In the genomic region with DNA sequence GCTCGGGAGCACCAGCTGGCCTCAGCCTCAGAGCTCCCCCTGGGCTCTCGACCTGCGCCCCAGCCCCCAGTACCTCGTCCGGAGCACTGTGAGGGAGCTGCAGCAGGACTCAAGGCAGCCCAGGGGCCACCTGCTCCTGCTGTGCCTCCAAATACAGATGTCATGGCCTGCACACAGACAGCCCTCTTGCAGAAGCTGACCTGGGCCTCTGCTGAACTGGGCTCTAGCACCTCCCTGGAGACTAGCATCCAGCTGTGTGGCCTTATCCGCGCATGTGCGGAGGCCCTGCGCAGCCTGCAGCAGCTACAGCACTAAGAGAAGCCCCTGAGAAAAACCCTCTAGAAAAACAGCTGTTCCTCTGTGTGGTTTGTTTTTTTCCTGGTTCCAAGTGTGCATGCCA, we compare ENCODE assay signal across 8 cellular contexts. TPM values are rescaled to one million over a fixed set of nuclear protein-coding genes. Genes with fewer than 3 reads are reported as not detected.
DNase-seq lines count a peak whose midpoint lies in the region; ATAC-seq and TF ChIP-seq lines count a peak whose summit lies in the region.

No MANE protein-coding gene starts in this region.

- H3K9me3 Mint-ChIP-seq in natural killer cell treated with Interleukin-12 subunit alpha and Interleukin-12 subunit beta and Interleukin-15 and Interleukin-18, amount 100 ng/mL, for 72 hours = no peaks in the 10 kb centered on the region

- CTCF ChIA-PET in BJ (lab: Yijun Ruan, JAX) = interaction anchor here (1.3 to 5.6 kb wide), 4 partner anchors 12 to 44 kb away, joined by 3 to 83 read pairs (median 47); a partner anchor contains a TSS

- peaks cover 55 to 69% of the 10 kb centered on the region in 2 donors for H3K4me1 Mint-ChIP-seq in natural killer cell treated with Interleukin-12 subunit alpha and Interleukin-12 subunit beta and Interleukin-15 and Interleukin-18, amount 100 ng/mL, for 72 hours (ENCODE audit: low read depth in 2 of 2)

- peak overlapping the region; percentile 89 for H3K4me3 Mint-ChIP-seq in natural killer cell treated with Interleukin-12 subunit alpha and Interleukin-12 subunit beta and Interleukin-15 and Interleukin-18, amount 100 ng/mL, for 72 hours

- H3K4me3 ChIP-seq in BJ (ENCODE audit: low read depth, low read length) (peak overlapping the region; percentile 93; the same call in 1 of the 2 replicates), LNCaP clone FGC (ENCODE audit: low read depth, low read length) (peak overlapping the region; percentile 97), coronary artery (peak overlapping the region; percentile 98), lower leg skin (ENCODE audit: low read depth, poor library complexity, severe bottlenecking) (no peak overlapping the region)

- H3K36me3 ChIP-seq in BJ (ENCODE audit: control insufficient read depth, insufficient read depth, low read length) = peaks cover 5% of the 10 kb centered on the region

- peak overlapping the region; percentile 86 to 100 for H3K27ac ChIP-seq in coronary artery

- intact Hi-C loops in lower leg skin (cut with DNase I; ENCODE audit: low total_unique reads) = no loop called here

- WGBS in lower leg skin, 2 donors = 72 to 75% methylated on average over 9 of the region's 9 CpGs

- peak overlapping the region; percentile 87 to 99 for H3K27ac Mint-ChIP-seq in natural killer cell treated with Interleukin-12 subunit alpha and Interleukin-12 subunit beta and Interleukin-15 and Interleukin-18, amount 100 ng/mL, for 72 hours

- no peaks in the 10 kb centered on the region for H3K36me3 Mint-ChIP-seq in natural killer cell treated with Interleukin-12 subunit alpha and Interleukin-12 subunit beta and Interleukin-15 and Interleukin-18, amount 100 ng/mL, for 72 hours

- H3K27me3 ChIP-seq in BJ (ENCODE audit: control insufficient read depth, insufficient read depth, low read length) = no peaks in the 10 kb centered on the region

- no peak for TF ChIP-seq POLR2A in lower leg skin (IDR thresholded peaks at IDR 0.05)

- no peak for TF ChIP-seq CTCF in BJ (IDR thresholded peaks at IDR 0.05; ENCODE audit: insufficient read depth, low read depth, low read length)
- TF ChIP-seq CTCF in LNCaP clone FGC (IDR thresholded peaks at IDR 0.05; ENCODE audit: control insufficient read depth, extremely low read depth, insufficient read depth) = no peak
- TF ChIP-seq CTCF in coronary artery (IDR thresholded peaks at IDR 0.05) = no peak
- no peak for TF ChIP-seq CTCF in lower leg skin (IDR thresholded peaks at IDR 0.05)

- POLR2A ChIA-PET in BJ (lab: Charles Lee) = interaction anchor here (0.6 kb wide), 2 partner anchors 70 to 248 kb away, joined by 3 to 6 read pairs; no protein-coding TSS in a partner anchor

- no peak for ATAC-seq in natural killer cell treated with Interleukin-12 subunit alpha and Interleukin-12 subunit beta and Interleukin-15 and Interleukin-18, amount 100 ng/mL, for 72 hours
- ATAC-seq in HG03280 (IDR thresholded peaks at IDR 0.05; ENCODE audit: unreplicated experiment) = no peak

- H3K27me3 Mint-ChIP-seq in natural killer cell treated with Interleukin-12 subunit alpha and Interleukin-12 subunit beta and Interleukin-15 and Interleukin-18, amount 100 ng/mL, for 72 hours = no peaks in the 10 kb centered on the region

- DNase-seq in BJ (ENCODE audit: low read depth) (no peak), LNCaP clone FGC (ENCODE audit: low read depth) (no peak), coronary artery (ENCODE audit: low spot score) (no peak), activated gamma-delta T cell (lab: John Stamatoyannopoulos, UW) (no peak), NCI-H510A treated with DMSO at 0.1 percent for 48 hours (lab: John Stamatoyannopoulos, UW) (no peak), lower leg skin (ENCODE audit: low spot score in 2 of 2) (no peak)
- DNase-seq in natural killer cell treated with Interleukin-12 subunit alpha and Interleukin-12 subunit beta and Interleukin-15 and Interleukin-18, amount 100 ng/mL, for 72 hours (ENCODE audit: low spot score) = no peak

RNA-seq across cellular contexts. Expression of a gene that starts 0.9 kb away (rescaled TPM):
- polyA plus RNA-seq in BJ (2011; rRNA removed) = 38.2 and 56.9 TPM in 2 replicates
- 23.4 and 32.3 TPM in 2 replicates for polyA minus RNA-seq in BJ (2011; rRNA and poly(A)+ RNA removed)
- 10 to 100 TPM; 38.0 to 71.5 TPM for total RNA-seq in natural killer cell treated with Interleukin-12 subunit alpha and Interleukin-12 subunit beta and Interleukin-15 and Interleukin-18, amount 100 ng/mL, for 72 hours
- 10 to 100 TPM; 57.8 to 73.3 (median 61.2) TPM for total RNA-seq in lower leg skin

RNA-seq across cellular contexts. Expression of a gene that starts 1.1 kb away (rescaled TPM):
- polyA plus RNA-seq in BJ (2011; rRNA removed) = 48.7 and 73.3 TPM in 2 replicates
- polyA minus RNA-seq in BJ (2011; rRNA and poly(A)+ RNA removed) = 7.9 and 13.5 TPM in 2 replicates
- 10 to 100 TPM; 55.8 to 89.3 TPM for total RNA-seq in natural killer cell treated with Interleukin-12 subunit alpha and Interleukin-12 subunit beta and Interleukin-15 and Interleukin-18, amount 100 ng/mL, for 72 hours
- 10 to 100 TPM; 41.9 to 62.9 (median 50.6) TPM for total RNA-seq in lower leg skin

RNA-seq across cellular contexts. Expression of a gene that starts 4.4 kb away (rescaled TPM):
- 17.9 and 30.9 TPM in 2 replicates for polyA plus RNA-seq in BJ (2011; rRNA removed)
- 28.1 and 30.8 TPM in 2 replicates for polyA minus RNA-seq in BJ (2011; rRNA and poly(A)+ RNA removed)
- 100 to 1,000 TPM; 156 to 188 TPM for total RNA-seq in natural killer cell treated with Interleukin-12 subunit alpha and Interleukin-12 subunit beta and Interleukin-15 and Interleukin-18, amount 100 ng/mL, for 72 hours
- 10 to 100 TPM; 40.5 to 71.0 (median 57.3) TPM for total RNA-seq in lower leg skin

RNA-seq across cellular contexts. Expression of a gene that starts 13.3 kb away (rescaled TPM):
- polyA plus RNA-seq in BJ (2011; rRNA removed) = 37.9 and 77.7 TPM in 2 replicates
- polyA minus RNA-seq in BJ (2011; rRNA and poly(A)+ RNA removed) = 33.3 and 56.6 TPM in 2 replicates
- 10 to 100 TPM; 42.3 to 60.2 TPM for total RNA-seq in natural killer cell treated with Interleukin-12 subunit alpha and Interleukin-12 subunit beta and Interleukin-15 and Interleukin-18, amount 100 ng/mL, for 72 hours
- total RNA-seq in lower leg skin = 100 to 1,000 TPM in 2 of 4 donors, 10 to 100 TPM in 2; 71.9 to 113 (median 100) TPM

RNA-seq across cellular contexts. Expression of a gene that starts 24.2 kb away (rescaled TPM):
- polyA plus RNA-seq in BJ (2011; rRNA removed) = 0.06 and 0.07 TPM in 2 replicates
- not detected in 2 replicates for polyA minus RNA-seq in BJ (2011; rRNA and poly(A)+ RNA removed)
- 1 to 10 TPM; 2.3 to 2.8 TPM for total RNA-seq in natural killer cell treated with Interleukin-12 subunit alpha and Interleukin-12 subunit beta and Interleukin-15 and Interleukin-18, amount 100 ng/mL, for 72 hours
- total RNA-seq in lower leg skin = 100 to 1,000 TPM; 168 to 197 (median 184) TPM
